ENCODE assay signal across 1 cellular context in genomic region chr19:29626386-29626785, GRCh38.
TF ChIP-seq lines count a peak whose summit lies in the region.

No MANE protein-coding gene starts in this region.

TF ChIP-seq in K562, 482 proteins besides CTCF, POLR2A, EP300 and RAD21 (continued from another document):
- TF ChIP-seq BCLAF1 (IDR thresholded peaks at IDR 0.05; ENCODE audit: borderline replicate concordance in 1 of 2, control insufficient read depth in 1 of 2, low read depth in 2 of 2, low read length in 1 of 2) (no peak), MEF2A (IDR thresholded peaks at IDR 0.05; ENCODE audit: control insufficient read depth, low read depth, low read length) (no peak), CHD4 (IDR thresholded peaks at IDR 0.05; ENCODE audit: insufficient read depth, insufficient replicate concordance, low read depth, low read length, poor library complexity, severe bottlenecking) (no peak), BRF2 (IDR thresholded peaks at IDR 0.05; ENCODE audit: borderline replicate concordance, insufficient read depth, insufficient read length) (no peak), ZFP91 (CRISPR knock-in tag; IDR thresholded peaks at IDR 0.05) (no peak), MXI1 (IDR thresholded peaks at IDR 0.05; ENCODE audit: low read depth, low read length) (no peak), NR2F6 (CRISPR knock-in tag; IDR thresholded peaks at IDR 0.05) (no peak), ZNF384 (IDR thresholded peaks at IDR 0.05; ENCODE audit: low read depth, low read length) (no peak), NCOA4 (IDR thresholded peaks at IDR 0.05; ENCODE audit: partially characterized antibody) (no peak), STAT5A (IDR thresholded peaks at IDR 0.05; ENCODE audit: borderline replicate concordance, low read length) (no peak), NRF1 (conservative IDR thresholded peaks at IDR 0.05 in 1 of 2, IDR thresholded peaks at IDR 0.05 in 1 of 2) (no peak)
